Comparison of ENCODE assay signal across 10 cellular contexts in genomic region chr14:95545769-95546168, GRCh38. TPM values are rescaled to one million over a fixed set of nuclear protein-coding genes. Genes with fewer than 3 reads are reported as not detected.
DNase-seq lines count a peak whose midpoint lies in the region; ATAC-seq and TF ChIP-seq lines count a peak whose summit lies in the region.
"Had no signal": no experiment of that assay in that cellular context is flagged by ENCODE, and none has a peak within 500 bp of the region (broad histone marks: within the 10 kb centered on the region; RNA-seq: fewer than 3 reads in every experiment).

No MANE protein-coding gene starts in this region.

- dilution Hi-C loops in mammary epithelial cell (cut with HindIII; ENCODE audit: low sequenced_read_pairs): no loop called here

- no peak overlapping the region for H2BK15ac ChIP-seq in mesendoderm (replicated peaks; ENCODE audit: low read depth)

- no TSS peak for BruUV-seq in mammary epithelial cell (replicated peaks; lab: Mats Ljungman, UMichigan)

- H2AK5ac ChIP-seq in mesendoderm (ENCODE audit: low read length): no peak overlapping the region

- in situ Hi-C loops in mammary epithelial cell (cut with MboI; ENCODE audit: low sequenced_read_pairs in 2 of 2): loop anchor here in 1 of 2 donors (25.0 kb wide), 1 partner anchor 717 kb away; the partner anchor contains the start of gene BDKRB1

- H3K4me2 ChIP-seq in BLaER1 (peak overlapping the region; percentile 83), mammary epithelial cell (ENCODE audit: insufficient read depth, low read depth, low read length) (peak overlapping the region; percentile 47), mesendoderm (ENCODE audit: low read length) (no peak overlapping the region)

- H3K23ac ChIP-seq in mesendoderm (ENCODE audit: low read length): no peak overlapping the region

- H2AFZ ChIP-seq in mammary epithelial cell (ENCODE audit: low read depth, low read length): no peak overlapping the region

- H3K36me3 ChIP-seq in BLaER1 (peaks cover 83% of the 10 kb centered on the region), mammary epithelial cell (ENCODE audit: insufficient read depth, low read length) (no peaks in the 10 kb centered on the region), mesendoderm (ENCODE audit: control insufficient read depth, insufficient read depth, low read length) (no peaks in the 10 kb centered on the region)

- peaks cover 96% of the 10 kb centered on the region for H4K20me1 ChIP-seq in BLaER1
- no peaks in the 10 kb centered on the region for H4K20me1 ChIP-seq in mammary epithelial cell (ENCODE audit: insufficient read depth, low read length)

- H4K5ac ChIP-seq in mesendoderm (ENCODE audit: low read length): no peak overlapping the region

- TF ChIP-seq CTCF in mammary epithelial cell (conservative IDR thresholded peaks at IDR 0.05 in 1 of 2, IDR thresholded peaks at IDR 0.05 in 1 of 2; ENCODE audit: extremely low read depth in 1 of 2, insufficient read depth in 1 of 2, low read depth in 1 of 2, low read length in 2 of 2): no peak

- intact Hi-C loops in mammary epithelial cell (cut with micrococcal nuclease): no loop called here

- peaks cover 1% of the 10 kb centered on the region for H3K4me1 Mint-ChIP-seq in T-helper 2 cell treated with Interferon-gamma antibody and Interleukin-4, amounts not matched to agents 5 μg/mL and 100 μg/mL, for 36 hours (ENCODE audit: low read depth)

- peaks cover 10% of the 10 kb centered on the region for H3K79me1 ChIP-seq in mesendoderm (ENCODE audit: low read length)

- H3K4me1 ChIP-seq in BLaER1 (peaks cover 73% of the 10 kb centered on the region), mammary epithelial cell (ENCODE audit: insufficient read depth, low read length) (peaks cover 34% of the 10 kb centered on the region), mesendoderm (ENCODE audit: control insufficient read depth, low read depth, low read length) (no peaks in the 10 kb centered on the region)

- ATAC-seq in HG03521 (IDR thresholded peaks at IDR 0.05; ENCODE audit: unreplicated experiment) (no peak), HG03439 (IDR thresholded peaks at IDR 0.05; ENCODE audit: unreplicated experiment) (no peak)

- H3K4me3 ChIP-seq in BLaER1 (no peak overlapping the region), mammary epithelial cell (replicated peaks in 1 of 3; ENCODE audit: insufficient read depth in 1 of 3, low read depth in 2 of 3, low read length in 3 of 3) (no peak overlapping the region), mesendoderm (ENCODE audit: low read length) (no peak overlapping the region)

- no peaks in the 10 kb centered on the region for H3K9me3 ChIP-seq in BLaER1
- H3K9me3 ChIP-seq in mammary epithelial cell (replicated peaks; ENCODE audit: insufficient read depth, low read length): no peaks in the 10 kb centered on the region

- H3K36me3 Mint-ChIP-seq in T-helper 2 cell treated with Interferon-gamma antibody and Interleukin-4, amounts not matched to agents 5 μg/mL and 100 μg/mL, for 36 hours (ENCODE audit: low read depth): peaks cover 2% of the 10 kb centered on the region

- no peak overlapping the region for H4K8ac ChIP-seq in mesendoderm (ENCODE audit: low read depth, low read length)

- H3K27me3 ChIP-seq in BLaER1 (no peaks in the 10 kb centered on the region), mammary epithelial cell (ENCODE audit: insufficient read depth, low read length) (no peaks in the 10 kb centered on the region), mesendoderm (ENCODE audit: insufficient read depth, low read length, poor library complexity) (no peaks in the 10 kb centered on the region)

- no peak overlapping the region for H3K56ac ChIP-seq in mesendoderm (ENCODE audit: low read length)

- no peaks in the 10 kb centered on the region for H3K27me3 Mint-ChIP-seq in T-helper 2 cell treated with Interferon-gamma antibody and Interleukin-4, amounts not matched to agents 5 μg/mL and 100 μg/mL, for 36 hours (ENCODE audit: low read depth)

- H3K4ac ChIP-seq in mesendoderm (ENCODE audit: low read depth, low read length): no peak overlapping the region

- no peak overlapping the region for H3K18ac ChIP-seq in mesendoderm (ENCODE audit: low read length)

- H3K79me2 ChIP-seq in mammary epithelial cell (ENCODE audit: insufficient read depth, low read length): peaks cover 43% of the 10 kb centered on the region
- H3K79me2 ChIP-seq in mesendoderm (ENCODE audit: control insufficient read depth, insufficient read depth, low read length): peaks cover 6% of the 10 kb centered on the region

- H3K9ac ChIP-seq in BLaER1: no peak overlapping the region
- H3K9ac ChIP-seq in mammary epithelial cell (ENCODE audit: insufficient read depth, low read length): no peak overlapping the region
- no peak overlapping the region for H3K9ac ChIP-seq in mesendoderm (ENCODE audit: low read length)

- H3K27ac ChIP-seq in BLaER1 (peak overlapping the region; percentile 62; the same call in 1 of the 2 replicates), mammary epithelial cell (ENCODE audit: insufficient read depth, low read depth, low read length) (peak overlapping the region; percentile 52), mesendoderm (ENCODE audit: low read depth, low read length) (no peak overlapping the region)

- DNase-seq in HT1080 (ENCODE audit: low read depth) (peak; percentile 90), mammary epithelial cell (peak; percentile 81), mesendoderm (peak; percentile 44), cerebellum (ENCODE audit: low spot score) (no peak)
- no peak for DNase-seq in T-helper 2 cell treated with Interferon-gamma antibody and Interleukin-4, amounts not matched to agents 5 μg/mL and 100 μg/mL, for 36 hours (ENCODE audit: low spot score)
- DNase-seq: midbrain, NCI-H510A had no signal

- H3K27ac Mint-ChIP-seq in T-helper 2 cell treated with Interferon-gamma antibody and Interleukin-4, amounts not matched to agents 5 μg/mL and 100 μg/mL, for 36 hours: no peak overlapping the region

- H2BK5ac ChIP-seq in mesendoderm (ENCODE audit: low read length): no peak overlapping the region

- H3K9me3 Mint-ChIP-seq in T-helper 2 cell treated with Interferon-gamma antibody and Interleukin-4, amounts not matched to agents 5 μg/mL and 100 μg/mL, for 36 hours: no peaks in the 10 kb centered on the region

- 41% methylated on average over 3 of the region's 3 CpGs for WGBS in mammary epithelial cell (ENCODE audit: low coverage, missing lambda C conversion rate)
- no CpG with 5 or more reads among the region's 3 CpGs for WGBS in mesendoderm (ENCODE audit: extremely low coverage, insufficient coverage, low lambda C conversion rate)

- no peak overlapping the region for H2BK120ac ChIP-seq in mesendoderm (ENCODE audit: low read depth, low read length)

- H3K4me3 Mint-ChIP-seq in T-helper 2 cell treated with Interferon-gamma antibody and Interleukin-4, amounts not matched to agents 5 μg/mL and 100 μg/mL, for 36 hours: no peak overlapping the region

- CTCF ChIA-PET in mammary epithelial cell (lab: Charles Lee; ENCODE audit: low non-redundant PET): interaction anchor here (0.7 kb wide), 1 partner anchor 14 kb away, joined by 3 read pairs; no protein-coding TSS in a partner anchor

RNA-seq across cellular contexts. Expression of gene GLRX5, which starts 10.9 kb away (rescaled TPM):
- 112 and 114 TPM in 2 replicates for total RNA-seq in HT1080 (2014; rRNA removed; shearing (Covaris generic))
- 65.5 and 67.0 TPM in 2 replicates for polyA plus RNA-seq in HT1080 (2015; cell fraction: cytosol; rRNA removed)
- polyA plus RNA-seq in HT1080 (2015; cell fraction: nucleus; rRNA removed): 14.3 and 14.4 TPM in 2 replicates
- total RNA-seq in mammary epithelial cell (10 to 100 TPM; 21.2 to 34.6 TPM), cerebellum (20.3 TPM)
- 30.5 TPM for polyA plus RNA-seq in mammary epithelial cell
- 17.2 TPM for polyA minus RNA-seq in mammary epithelial cell
- polyA plus RNA-seq in mesendoderm (2013, experiment 1 of 2): 71.4 TPM
- polyA plus RNA-seq in mesendoderm (2013, experiment 2 of 2): 69.3 TPM

RNA-seq across cellular contexts. Expression of gene SYNE3, which starts 29.3 kb away (rescaled TPM):
- 2.3 and 2.4 TPM in 2 replicates for total RNA-seq in HT1080 (2014; rRNA removed; shearing (Covaris generic))
- polyA plus RNA-seq in HT1080 (2015; cell fraction: cytosol; rRNA removed): 0.43 TPM in 2 replicates
- 4.0 and 5.1 TPM in 2 replicates for polyA plus RNA-seq in HT1080 (2015; cell fraction: nucleus; rRNA removed)
- 10 to 100 TPM in 1 of 2 donors, 1 to 10 TPM in 1; 3.5 to 13.0 TPM for total RNA-seq in mammary epithelial cell
- 2.4 TPM for polyA plus RNA-seq in mammary epithelial cell
- polyA minus RNA-seq in mammary epithelial cell: 13.3 TPM
- polyA plus RNA-seq in mesendoderm (2013, experiment 1 of 2): 0.34 TPM
- polyA plus RNA-seq in mesendoderm (2013, experiment 2 of 2): 0.31 TPM
- 3.0 TPM for total RNA-seq in cerebellum

Comparison
In these comparisons a context has a peak if more than half of its experiments do, and no peak if none do; other contexts are left out.
1. DNase-seq: peak in HT1080 (single experiment), mammary epithelial cell (single experiment) and mesendoderm (single experiment); none in cerebellum (single experiment) and T-helper 2 cell treated with Interferon-gamma antibody and Interleukin-4, amounts not matched to agents 5 μg/mL and 100 μg/mL, for 36 hours (single experiment).